8 cellular contexts compared by ENCODE assay signal in genomic region chr11:64233913-64234839, GRCh38. TPM values are rescaled to one million over a fixed set of nuclear protein-coding genes. Genes with fewer than 3 reads are reported as not detected.
DNase-seq lines count a peak whose midpoint lies in the region; ATAC-seq lines count a peak whose summit lies in the region.

Gene VEGFB (plus strand): TSS chr11:64234584. CDS start chr11:64234834, 250 bp downstream.

- peak within 1 kb of the TSS; percentile 72 for H2BK15ac ChIP-seq in neuronal stem cell (ENCODE audit: low read length)

- H2BK5ac ChIP-seq in neuronal stem cell (ENCODE audit: low read length) = peak within 1 kb of the TSS; percentile 59

- H2BK12ac ChIP-seq in neuronal stem cell (ENCODE audit: low read length) = no peak within 1 kb of the TSS

- H3K18ac ChIP-seq in neuronal stem cell (ENCODE audit: low read length) = peak within 1 kb of the TSS; percentile 91

- H3K9ac ChIP-seq in neuronal stem cell (ENCODE audit: low read depth, low read length, poor library complexity) = peak within 1 kb of the TSS; percentile 88

- peak within 1 kb of the TSS; percentile 38 for H2BK120ac ChIP-seq in neuronal stem cell (ENCODE audit: low read depth, low read length)

- H3K79me1 ChIP-seq in neuronal stem cell (ENCODE audit: low read depth, low read length) = peaks cover 5% of the 10 kb centered on the region

- H2AK5ac ChIP-seq in neuronal stem cell (ENCODE audit: low read depth, low read length) = peak within 1 kb of the TSS; percentile 90

- no peak within 1 kb of the TSS for H4K91ac ChIP-seq in neuronal stem cell (ENCODE audit: low read depth, low read length, poor library complexity)

- no peak within 1 kb of the TSS for H4K8ac ChIP-seq in neuronal stem cell (ENCODE audit: low read depth, low read length)

- H3K23ac ChIP-seq in neuronal stem cell (ENCODE audit: low read depth, low read length, poor library complexity) = peak within 1 kb of the TSS; percentile 71

- H3K9me3 ChIP-seq in neuronal stem cell (replicated peaks in 1 of 2; ENCODE audit: control insufficient read depth in 2 of 2, insufficient read depth in 1 of 2, low read depth in 1 of 2, low read length in 2 of 2) = no peaks in the 10 kb centered on the region

- H3K4ac ChIP-seq in neuronal stem cell (ENCODE audit: low read length) = peak within 1 kb of the TSS; percentile 91

- H3K4me3 ChIP-seq in neuronal stem cell (ENCODE audit: low read length in 2 of 2) = peak within 1 kb of the TSS in 1 of 2 donors; percentile 85

- no peak within 1 kb of the TSS for H2AFZ ChIP-seq in neuronal stem cell (ENCODE audit: low read length)

- H3K27ac ChIP-seq in neuronal stem cell (replicated peaks; ENCODE audit: low read length) = no peak within 1 kb of the TSS

- H3K14ac ChIP-seq in neuronal stem cell (ENCODE audit: low read length) = no peak within 1 kb of the TSS

- peaks cover 8 to 14% of the 10 kb centered on the region in 2 donors for H3K4me1 ChIP-seq in neuronal stem cell (ENCODE audit: control insufficient read depth in 2 of 2, insufficient read depth in 1 of 2, low read depth in 1 of 2, low read length in 2 of 2)

- ATAC-seq in HG02852 (IDR thresholded peaks at IDR 0.05; ENCODE audit: unreplicated experiment) = peak; percentile 32

- H3K4me2 ChIP-seq in neuronal stem cell (ENCODE audit: insufficient read depth, low read length, poor library complexity, severe bottlenecking) = peak within 1 kb of the TSS; percentile 88

- WGBS in neuronal stem cell (ENCODE audit: extremely low coverage in 2 of 2, insufficient read length in 2 of 2, insufficient replicate concordance in 1 of 2), 2 donors = no CpG with 5 or more reads among the region's 107 CpGs

- H3K27me3 ChIP-seq in neuronal stem cell (ENCODE audit: control insufficient read depth in 3 of 3, insufficient read depth in 3 of 3, low read depth in 1 of 3, low read length in 3 of 3) = peaks cover 0 to 36% (median 0%) of the 10 kb centered on the region in 3 experiments

- H3K36me3 ChIP-seq in neuronal stem cell (replicated peaks in 1 of 2; ENCODE audit: control insufficient read depth in 2 of 2, insufficient read depth in 2 of 2, low read length in 2 of 2) = peaks cover 5% of the 10 kb centered on the region in 2 donors

- DNase-seq in GDM1 (lab: John Stamatoyannopoulos, UW) = peak; percentile 34
- DNase-seq in RKO (ENCODE audit: low spot score) = peak; percentile 59
- peak; percentile 70 for DNase-seq in activated naive CD4-positive, alpha-beta T cell treated with Interleukin-2 at 50 U/mL for 16 hours
- peak; percentile 71 for DNase-seq in germinal center (ENCODE audit: low spot score)
- DNase-seq in neuronal stem cell (ENCODE audit: low spot score) = no peak
- peak; percentile 75 for DNase-seq in ureter (ENCODE audit: low spot score)
- no peak for DNase-seq in NOMO-1 (lab: John Stamatoyannopoulos, UW; ENCODE audit: unreplicated experiment in 2 of 2)

RNA-seq across cellular contexts. Expression of gene VEGFB, which starts in this region (rescaled TPM):
- polyA plus RNA-seq in neuronal stem cell (2013, experiment 1 of 2) = 35.4 TPM
- polyA plus RNA-seq in neuronal stem cell (2013, experiment 2 of 2) = 32.3 TPM
- 51.6 TPM for total RNA-seq in ureter

Comparison
In these comparisons a context has a peak if more than half of its experiments do, and no peak if none do; other contexts are left out.
1. DNase-seq: peak in GDM1 (single experiment), RKO (single experiment), activated naive CD4-positive, alpha-beta T cell treated with Interleukin-2 at 50 U/mL for 16 hours (single experiment), germinal center (single experiment) and ureter (single experiment); none in neuronal stem cell (single experiment) and NOMO-1 (0 of 2).